In the genomic region with DNA sequence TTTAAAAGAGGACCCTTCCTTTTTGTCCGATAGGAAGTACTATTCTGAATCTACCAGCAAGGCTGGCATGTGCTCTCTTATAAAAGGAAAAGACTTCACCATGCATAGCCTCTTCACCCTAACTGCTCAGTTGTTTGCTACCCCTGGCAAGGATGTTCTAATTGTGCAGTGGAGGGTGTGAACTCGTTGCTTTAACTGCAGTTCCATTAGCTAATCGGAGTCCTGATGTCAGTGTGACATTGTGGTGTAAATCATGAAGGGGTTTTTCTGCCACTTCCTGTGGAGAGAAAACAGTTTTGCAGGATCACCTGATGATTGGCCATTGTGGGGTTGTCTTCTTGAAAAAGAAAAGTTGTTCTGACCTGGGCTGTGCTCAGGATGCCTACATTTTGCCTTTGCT, we compare ENCODE assay signal across 10 cellular contexts.
DNase-seq lines count a peak whose midpoint lies in the region; ATAC-seq and TF ChIP-seq lines count a peak whose summit lies in the region.
"Had no signal": no experiment of that assay in that cellular context is flagged by ENCODE, and none has a peak within 500 bp of the region (broad histone marks: within the 10 kb centered on the region; RNA-seq: fewer than 3 reads in every experiment).

No MANE protein-coding gene starts in this region.

- H3K4me2 ChIP-seq in OCI-LY1 (ENCODE audit: low read length), result no peak overlapping the region

- ATAC-seq in GM21447 (IDR thresholded peaks at IDR 0.05; ENCODE audit: unreplicated experiment) (peak; percentile 79), memory B cell (ENCODE audit: low read depth) (peak; percentile 78), SK-N-SH treated with all-trans-retinoic acid at 6 μM for 48 hours (no peak)
- ATAC-seq: gastrocnemius medialis had no signal

- no peak overlapping the region for H2AFZ ChIP-seq in OCI-LY1 (ENCODE audit: low read length)

- peak overlapping the region; percentile 6 for H3K27ac ChIP-seq in OCI-LY1 (ENCODE audit: low read depth, low read length, poor library complexity, severe bottlenecking)
- H3K27ac ChIP-seq: gastrocnemius medialis had no signal

- H3K36me3 Mint-ChIP-seq in memory B cell, result no peaks in the 10 kb centered on the region

- no peaks in the 10 kb centered on the region for H3K36me3 ChIP-seq in OCI-LY1 (ENCODE audit: insufficient read depth, low read length)
- H3K36me3 ChIP-seq: gastrocnemius medialis had no signal

- no peak overlapping the region for H3K9ac ChIP-seq in OCI-LY1 (ENCODE audit: low read length)

- peaks cover 14% of the 10 kb centered on the region for H3K4me1 Mint-ChIP-seq in memory B cell

- H3K9me2 ChIP-seq in OCI-LY1 (ENCODE audit: low read depth, low read length), result no peaks in the 10 kb centered on the region

- no peaks in the 10 kb centered on the region for H3K9me3 ChIP-seq in OCI-LY1 (ENCODE audit: low read length)
- H3K9me3 ChIP-seq: gastrocnemius medialis had no signal

- peak; percentile 29 for DNase-seq in NCI-H1436 (lab: John Stamatoyannopoulos, UW)
- no peak for DNase-seq in NCI-H1436 treated with DMSO at 0.1 percent for 48 hours (lab: John Stamatoyannopoulos, UW)
- peak in 1 of 2 donors; percentile 7 for DNase-seq in memory B cell (ENCODE audit: low spot score in 2 of 2)
- no peak for DNase-seq in SHP77 (lab: John Stamatoyannopoulos, UW)
- DNase-seq in activated CD8-positive, alpha-beta memory T cell treated with anti-CD3 and anti-CD28 coated beads, Interleukin-2, amount 50 U/mL, for 48 hours, result no peak
- DNase-seq: gastrocnemius medialis, HFFc6 had no signal

- H3K27me3 Mint-ChIP-seq in memory B cell, result no peaks in the 10 kb centered on the region

- no peak overlapping the region for H3K4me3 ChIP-seq in OCI-LY1 (ENCODE audit: low read depth, low read length, poor library complexity, severe bottlenecking)
- H3K4me3 ChIP-seq: gastrocnemius medialis had no signal

- H3K4me3 Mint-ChIP-seq in memory B cell, result no peak overlapping the region
- H3K4me3 Mint-ChIP-seq: HFFc6 had no signal

- peak overlapping the region; percentile 18 for H3K27ac Mint-ChIP-seq in memory B cell
- H3K27ac Mint-ChIP-seq: HFFc6 had no signal

- no peaks in the 10 kb centered on the region for H3K79me2 ChIP-seq in OCI-LY1 (ENCODE audit: insufficient read depth, low read length)

- no peak for TF ChIP-seq CTCF in OCI-LY1 (IDR thresholded peaks at IDR 0.05; ENCODE audit: low read length)

- H3K4me1 ChIP-seq in OCI-LY1 (ENCODE audit: insufficient read depth, low read length, severe bottlenecking), result peaks cover 29% of the 10 kb centered on the region
- H3K4me1 ChIP-seq: gastrocnemius medialis had no signal

- H3F3A ChIP-seq in OCI-LY1 (ENCODE audit: insufficient read depth, low read length), result no peaks in the 10 kb centered on the region

- no peaks in the 10 kb centered on the region for H3K9me3 Mint-ChIP-seq in memory B cell
- H3K9me3 Mint-ChIP-seq: HFFc6 had no signal

- no peaks in the 10 kb centered on the region for H4K20me1 ChIP-seq in OCI-LY1 (ENCODE audit: insufficient read depth, low read length)

- no peaks in the 10 kb centered on the region for H3K27me3 ChIP-seq in OCI-LY1 (ENCODE audit: insufficient read depth, low read length)
- H3K27me3 ChIP-seq: gastrocnemius medialis had no signal

TF ChIP-seq in SK-N-SH treated with all-trans-retinoic acid at 6 μM for 48 hours, 23 proteins besides CTCF, POLR2A, EP300 and RAD21:
- TF ChIP-seq ARNTL (CRISPR knock-in tag; IDR thresholded peaks at IDR 0.05; ENCODE audit: borderline replicate concordance, low read depth) (no peak), SNAI2 (CRISPR knock-in tag; IDR thresholded peaks at IDR 0.05) (no peak), CSDC2 (CRISPR knock-in tag; IDR thresholded peaks at IDR 0.05) (no peak), ESRRG (CRISPR knock-in tag; IDR thresholded peaks at IDR 0.05) (no peak), RARB (CRISPR knock-in tag; IDR thresholded peaks at IDR 0.05) (no peak), ZFP3 (CRISPR knock-in tag; IDR thresholded peaks at IDR 0.05) (no peak), ZNF70 (CRISPR knock-in tag; IDR thresholded peaks at IDR 0.05) (no peak), POU6F1 (CRISPR knock-in tag; IDR thresholded peaks at IDR 0.05; ENCODE audit: borderline replicate concordance, low read depth) (no peak), TSHZ2 (CRISPR knock-in tag; IDR thresholded peaks at IDR 0.05) (no peak), BACH2 (CRISPR knock-in tag; IDR thresholded peaks at IDR 0.05; ENCODE audit: borderline replicate concordance) (no peak), PPARA (CRISPR knock-in tag; IDR thresholded peaks at IDR 0.05; ENCODE audit: borderline replicate concordance) (no peak)
- TF ChIP-seq, protein P1, sequence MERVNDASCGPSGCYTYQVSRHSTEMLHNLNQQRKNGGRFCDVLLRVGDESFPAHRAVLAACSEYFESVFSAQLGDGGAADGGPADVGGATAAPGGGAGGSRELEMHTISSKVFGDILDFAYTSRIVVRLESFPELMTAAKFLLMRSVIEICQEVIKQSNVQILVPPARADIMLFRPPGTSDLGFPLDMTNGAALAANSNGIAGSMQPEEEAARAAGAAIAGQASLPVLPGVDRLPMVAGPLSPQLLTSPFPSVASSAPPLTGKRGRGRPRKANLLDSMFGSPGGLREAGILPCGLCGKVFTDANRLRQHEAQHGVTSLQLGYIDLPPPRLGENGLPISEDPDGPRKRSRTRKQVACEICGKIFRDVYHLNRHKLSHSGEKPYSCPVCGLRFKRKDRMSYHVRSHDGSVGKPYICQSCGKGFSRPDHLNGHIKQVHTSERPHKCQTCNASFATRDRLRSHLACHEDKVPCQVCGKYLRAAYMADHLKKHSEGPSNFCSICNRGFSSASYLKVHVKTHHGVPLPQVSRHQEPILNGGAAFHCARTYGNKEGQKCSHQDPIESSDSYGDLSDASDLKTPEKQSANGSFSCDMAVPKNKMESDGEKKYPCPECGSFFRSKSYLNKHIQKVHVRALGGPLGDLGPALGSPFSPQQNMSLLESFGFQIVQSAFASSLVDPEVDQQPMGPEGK (CRISPR knock-in tag; IDR thresholded peaks at IDR 0.05; ENCODE audit: borderline replicate concordance), result no peak
- TF ChIP-seq, protein P2, sequence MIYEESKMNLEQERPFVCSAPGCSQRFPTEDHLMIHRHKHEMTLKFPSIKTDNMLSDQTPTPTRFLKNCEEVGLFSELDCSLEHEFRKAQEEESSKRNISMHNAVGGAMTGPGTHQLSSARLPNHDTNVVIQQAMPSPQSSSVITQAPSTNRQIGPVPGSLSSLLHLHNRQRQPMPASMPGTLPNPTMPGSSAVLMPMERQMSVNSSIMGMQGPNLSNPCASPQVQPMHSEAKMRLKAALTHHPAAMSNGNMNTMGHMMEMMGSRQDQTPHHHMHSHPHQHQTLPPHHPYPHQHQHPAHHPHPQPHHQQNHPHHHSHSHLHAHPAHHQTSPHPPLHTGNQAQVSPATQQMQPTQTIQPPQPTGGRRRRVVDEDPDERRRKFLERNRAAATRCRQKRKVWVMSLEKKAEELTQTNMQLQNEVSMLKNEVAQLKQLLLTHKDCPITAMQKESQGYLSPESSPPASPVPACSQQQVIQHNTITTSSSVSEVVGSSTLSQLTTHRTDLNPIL (CRISPR knock-in tag; IDR thresholded peaks at IDR 0.05; ENCODE audit: low read depth), result no peak
